29 cellular contexts compared by ENCODE assay signal in genomic region chr4:7018281-7018680, GRCh38.
"Had no signal": no experiment of that assay in that cellular context is flagged by ENCODE, and none has a peak within 500 bp of the region (broad histone marks: within the 10 kb centered on the region; RNA-seq: fewer than 3 reads in every experiment).

No MANE protein-coding gene starts in this region.

- H3K27ac Mint-ChIP-seq: immature natural killer cell; memory B cell; mesothelial cell of epicardium; natural killer cell treated with Interleukin-12 subunit alpha and Interleukin-12 subunit beta and Interleukin-15 and Interleukin-18, amount 100 ng/mL, for 72 hours; stimulated activated effector memory CD8-positive, alpha-beta T cell treated with anti-CD3 and anti-CD28 coated beads, Interleukin-12 subunit alpha, Interleukin-12 subunit beta, amount 100 ng/mL, for 72 hours; type B pancreatic cell had no signal

- H3K27me3 ChIP-seq: esophagus squamous epithelium, pancreas, stomach, testis, tibial artery had no signal

- DNase-seq: dermis blood vessel endothelial cell; effector memory CD4-positive, alpha-beta T cell; erythroblast; esophagus squamous epithelium; foreskin melanocyte; hypothalamus; immature natural killer cell; islet precursor cell; kidney glomerular epithelial cell; mucosa of descending colon; naive B cell; occipital lobe; pancreas; stimulated activated CD4-positive, alpha-beta T cell treated with anti-CD3 and anti-CD28 coated beads, Interleukin-2, amount 100 ng/mL, for 24 hours; stimulated activated CD4-positive, alpha-beta T cell treated with anti-CD3 and anti-CD28 coated beads, Interleukin-4, amount 100 ng/mL, for 24 hours; stimulated activated naive CD4-positive, alpha-beta T cell treated with Interleukin-2 at 50 U/mL for 16 hours; stomach; testis; tibial artery had no signal

- H3K4me3 ChIP-seq: coronary artery, esophagus squamous epithelium, lung, mucosa of descending colon, pancreas, smooth muscle cell, stomach, testis, tibial artery had no signal

- H3K27me3 Mint-ChIP-seq: memory B cell; naive B cell; natural killer cell treated with Interleukin-12 subunit alpha and Interleukin-12 subunit beta and Interleukin-15 and Interleukin-18, amount 100 ng/mL, for 72 hours; progenitor cell of endocrine pancreas; type B pancreatic cell had no signal

- H3K4me1 Mint-ChIP-seq: immature natural killer cell, mesothelial cell of epicardium had no signal

- H3K9me3 ChIP-seq: esophagus squamous epithelium, mucosa of descending colon, pancreas, stomach, testis, tibial artery had no signal

- ATAC-seq: mucosa of descending colon; pancreas; sciatic nerve; stimulated activated effector memory CD8-positive, alpha-beta T cell treated with anti-CD3 and anti-CD28 coated beads, Interleukin-12 subunit alpha, Interleukin-12 subunit beta, amount 100 ng/mL, for 72 hours had no signal

- H3K27ac ChIP-seq: coronary artery, esophagus squamous epithelium, pancreas, testis, tibial artery had no signal

- H3K4me3 Mint-ChIP-seq: immature natural killer cell; memory B cell; mesothelial cell of epicardium; naive B cell; natural killer cell treated with Interleukin-12 subunit alpha and Interleukin-12 subunit beta and Interleukin-15 and Interleukin-18, amount 100 ng/mL, for 72 hours; stimulated activated effector memory CD8-positive, alpha-beta T cell treated with anti-CD3 and anti-CD28 coated beads, Interleukin-12 subunit alpha, Interleukin-12 subunit beta, amount 100 ng/mL, for 72 hours; type B pancreatic cell had no signal

- H3K4me1 ChIP-seq: esophagus squamous epithelium, pancreas, stomach, testis, tibial artery had no signal

- H3K4me2 ChIP-seq: smooth muscle cell had no signal

- H3K9me3 Mint-ChIP-seq: immature natural killer cell; memory B cell; mesothelial cell of epicardium; naive B cell; natural killer cell treated with Interleukin-12 subunit alpha and Interleukin-12 subunit beta and Interleukin-15 and Interleukin-18, amount 100 ng/mL, for 72 hours; stimulated activated effector memory CD8-positive, alpha-beta T cell treated with anti-CD3 and anti-CD28 coated beads, Interleukin-12 subunit alpha, Interleukin-12 subunit beta, amount 100 ng/mL, for 72 hours; type B pancreatic cell had no signal
